ENCODE assay signal across 6 cellular contexts in genomic region chr20:50552979-50553378, GRCh38.
"Had no signal": no experiment of that assay in that cellular context is flagged by ENCODE, and none has a peak within 500 bp of the region (broad histone marks: within the 10 kb centered on the region; RNA-seq: fewer than 3 reads in every experiment).

No MANE protein-coding gene starts in this region.

- H3K27ac ChIP-seq: HL-60, KMS-11 had no signal

- DNase-seq: IMR-90, KBM-7, KG1 had no signal

- H3K4me2 ChIP-seq: KMS-11 had no signal

- H3K27ac Mint-ChIP-seq: IgD-negative memory B cell had no signal

- H3K9ac ChIP-seq: KMS-11 had no signal

- H3K9me3 Mint-ChIP-seq: IgD-negative memory B cell had no signal

- H3K4me3 Mint-ChIP-seq: IgD-negative memory B cell had no signal
